ENCODE assay signal across 1 cellular context in the genomic region with DNA sequence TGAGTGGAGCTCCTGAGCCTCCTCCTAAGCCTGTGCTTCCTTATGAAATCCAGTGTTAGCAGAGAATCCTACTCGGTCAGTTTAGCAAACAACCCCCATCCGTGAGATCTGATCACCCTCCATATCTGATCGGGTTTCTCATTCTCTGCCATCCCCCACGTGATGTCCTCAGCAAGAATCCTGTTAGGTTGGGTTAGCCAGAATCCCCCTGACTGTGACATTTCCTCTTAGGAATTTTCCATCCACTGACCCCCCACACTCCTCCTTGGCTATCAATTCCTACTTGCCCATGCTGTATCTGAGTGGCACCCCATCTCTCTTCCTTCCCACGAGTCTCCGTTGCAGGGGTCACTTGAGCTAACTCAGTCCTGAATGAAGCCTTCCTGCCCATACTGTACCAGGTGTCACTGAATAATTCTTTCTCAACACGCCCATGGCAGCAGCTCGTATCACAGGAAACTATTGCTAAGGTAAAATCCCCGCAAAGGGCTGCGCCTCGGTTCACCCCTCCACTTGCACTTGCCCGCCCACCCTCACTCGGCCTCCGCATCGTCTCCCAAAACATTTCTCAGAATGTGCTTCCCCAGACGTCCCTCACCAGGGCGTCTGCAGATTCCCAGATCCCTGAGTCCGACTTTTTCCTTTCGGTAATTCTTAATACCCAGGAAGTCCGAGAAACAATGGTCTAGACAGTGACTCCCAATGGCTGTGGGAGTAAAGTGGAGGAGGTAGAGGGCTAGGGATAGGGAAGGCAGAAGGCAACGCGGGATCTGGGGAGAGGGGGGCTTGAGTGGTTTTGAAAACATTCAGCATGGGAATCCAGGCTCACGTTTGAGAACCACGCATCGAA.
TF ChIP-seq lines count a peak whose summit lies in the region.

No MANE protein-coding gene starts in this region.

TF ChIP-seq in endothelial cell of umbilical vein, 7 proteins besides CTCF, POLR2A, EP300 and RAD21:
- TF ChIP-seq POLR2AphosphoS5 (IDR thresholded peaks at IDR 0.05; ENCODE audit: insufficient read depth, low read depth, low read length) = peak; percentile 1
- TF ChIP-seq, protein P1, sequence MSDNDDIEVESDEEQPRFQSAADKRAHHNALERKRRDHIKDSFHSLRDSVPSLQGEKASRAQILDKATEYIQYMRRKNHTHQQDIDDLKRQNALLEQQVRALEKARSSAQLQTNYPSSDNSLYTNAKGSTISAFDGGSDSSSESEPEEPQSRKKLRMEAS (IDR thresholded peaks at IDR 0.05; ENCODE audit: insufficient read depth, insufficient read length) = no peak
